ENCODE assay signal across 1 cellular context in genomic region chr22:41437198-41437597, GRCh38.
TF ChIP-seq lines count a peak whose summit lies in the region.

No MANE protein-coding gene starts in this region.

TF ChIP-seq in HCT116, 20 proteins besides CTCF, POLR2A, EP300 and RAD21 (continued from another document):
- TF ChIP-seq ZBTB33 (IDR thresholded peaks at IDR 0.05; ENCODE audit: extremely low read depth, insufficient replicate concordance, low read length) (no peak), YY1 (IDR thresholded peaks at IDR 0.05; ENCODE audit: extremely low read depth, insufficient replicate concordance, low read depth, low read length) (no peak), REST (IDR thresholded peaks at IDR 0.05; ENCODE audit: low read depth) (no peak), FOSL1 (IDR thresholded peaks at IDR 0.05; ENCODE audit: low read depth) (no peak), EGR1 (IDR thresholded peaks at IDR 0.05; ENCODE audit: low read depth) (no peak), JUND (IDR thresholded peaks at IDR 0.05) (no peak), ATF3 (IDR thresholded peaks at IDR 0.05) (no peak), TCF7L2 (IDR thresholded peaks at IDR 0.05; ENCODE audit: borderline replicate concordance, extremely low read depth, insufficient read depth, insufficient read length) (no peak), CBX3 (IDR thresholded peaks at IDR 0.05; ENCODE audit: low read depth) (no peak), POLR2AphosphoS5 (IDR thresholded peaks at IDR 0.05; ENCODE audit: low read depth, low read length) (no peak), MAX (IDR thresholded peaks at IDR 0.05) (no peak), ELF1 (IDR thresholded peaks at IDR 0.05; ENCODE audit: borderline replicate concordance, low read depth) (no peak), SIN3A (IDR thresholded peaks at IDR 0.05; ENCODE audit: low read depth) (no peak), SP1 (IDR thresholded peaks at IDR 0.05; ENCODE audit: low read depth) (no peak), CEBPB (IDR thresholded peaks at IDR 0.05; ENCODE audit: low read depth) (no peak), ZNF274 (IDR thresholded peaks at IDR 0.05; ENCODE audit: low read depth, low read length) (no peak)
